ENCODE assay signal across 16 cellular contexts in the genomic region with DNA sequence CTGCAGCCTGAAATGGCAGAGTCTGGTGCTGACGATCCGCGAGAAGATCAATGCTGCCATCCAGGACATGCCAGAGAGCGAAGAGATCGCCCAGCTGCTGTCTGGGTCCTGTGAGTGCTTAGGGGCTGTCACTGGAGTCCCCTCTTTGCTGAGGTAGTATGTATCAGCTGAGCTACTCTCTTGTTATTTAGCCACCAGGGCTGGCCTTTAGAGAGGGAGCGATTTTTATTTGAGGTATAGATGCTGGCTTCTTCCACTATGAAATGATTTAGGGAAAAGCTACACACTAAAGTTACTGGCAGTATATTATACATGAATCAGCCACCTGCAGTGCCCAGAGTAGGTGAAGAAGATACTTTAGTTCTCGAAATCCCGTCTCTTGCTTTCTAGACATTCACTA. TPM values are rescaled to one million over a fixed set of nuclear protein-coding genes. Genes with fewer than 3 reads are reported as not detected.
"Had no signal": no experiment of that assay in that cellular context is flagged by ENCODE, and none has a peak within 500 bp of the region (broad histone marks: within the 10 kb centered on the region; RNA-seq: fewer than 3 reads in every experiment).

No MANE protein-coding gene starts in this region.

- H3K27me3 ChIP-seq: body of pancreas, neutrophil, testis had no signal

- DNase-seq: activated CD4-positive, alpha-beta memory T cell treated with anti-CD3 and anti-CD28 coated beads, Interleukin-2, amount 10 ng/mL, durations not matched to agents 7 days and 5 days; activated CD4-positive, alpha-beta T cell treated with anti-CD3 and anti-CD28 coated beads for 36 hours; activated CD8-positive, alpha-beta memory T cell treated with anti-CD3 and anti-CD28 coated beads, Interleukin-2, amount 50 U/mL, for 4 hours; activated naive CD4-positive, alpha-beta T cell treated with anti-CD3 and anti-CD28 coated beads, Interleukin-2, amount 10 ng/mL, durations not matched to agents 7 days and 5 days; amniotic stem cell; body of pancreas; dermis blood vessel endothelial cell; hippocampal formation; stimulated activated CD4-positive, alpha-beta T cell treated with anti-CD3 and anti-CD28 coated beads, Interleukin-4, amount 100 ng/mL, for 4 hours; stimulated activated naive CD8-positive, alpha-beta T cell treated with anti-CD3 and anti-CD28 coated beads, Interleukin-15, amount 100 ng/mL, for 72 hours; testis had no signal

- H3K4me3 ChIP-seq: body of pancreas, skin epidermis, testis had no signal

- ATAC-seq: activated CD4-positive, alpha-beta T cell treated with anti-CD3 and anti-CD28 coated beads for 36 hours; body of pancreas; stimulated activated naive CD8-positive, alpha-beta T cell treated with anti-CD3 and anti-CD28 coated beads, Interleukin-15, amount 100 ng/mL, for 72 hours had no signal

- H3K4me3 Mint-ChIP-seq: activated CD4-positive, alpha-beta memory T cell treated with anti-CD3 and anti-CD28 coated beads, Interleukin-2, amount 10 ng/mL, durations not matched to agents 7 days and 5 days; activated naive CD4-positive, alpha-beta T cell treated with anti-CD3 and anti-CD28 coated beads, Interleukin-2, amount 10 ng/mL, durations not matched to agents 7 days and 5 days; stimulated activated naive CD8-positive, alpha-beta T cell treated with anti-CD3 and anti-CD28 coated beads, Interleukin-15, amount 100 ng/mL, for 72 hours had no signal

- H3K27ac ChIP-seq: body of pancreas, neutrophil, skin epidermis, testis, VCaP had no signal

- H3K9me3 Mint-ChIP-seq: activated CD4-positive, alpha-beta memory T cell treated with anti-CD3 and anti-CD28 coated beads, Interleukin-2, amount 10 ng/mL, durations not matched to agents 7 days and 5 days; activated naive CD4-positive, alpha-beta T cell treated with anti-CD3 and anti-CD28 coated beads, Interleukin-2, amount 10 ng/mL, durations not matched to agents 7 days and 5 days; stimulated activated naive CD8-positive, alpha-beta T cell treated with anti-CD3 and anti-CD28 coated beads, Interleukin-15, amount 100 ng/mL, for 72 hours had no signal

- H3K27ac Mint-ChIP-seq: activated CD4-positive, alpha-beta memory T cell treated with anti-CD3 and anti-CD28 coated beads, Interleukin-2, amount 10 ng/mL, durations not matched to agents 7 days and 5 days; activated CD4-positive, alpha-beta T cell treated with anti-CD3 and anti-CD28 coated beads for 36 hours; stimulated activated naive CD8-positive, alpha-beta T cell treated with anti-CD3 and anti-CD28 coated beads, Interleukin-15, amount 100 ng/mL, for 72 hours had no signal

- H3K27me3 Mint-ChIP-seq: activated CD4-positive, alpha-beta memory T cell treated with anti-CD3 and anti-CD28 coated beads, Interleukin-2, amount 10 ng/mL, durations not matched to agents 7 days and 5 days; activated CD4-positive, alpha-beta T cell treated with anti-CD3 and anti-CD28 coated beads for 36 hours; stimulated activated naive CD8-positive, alpha-beta T cell treated with anti-CD3 and anti-CD28 coated beads, Interleukin-15, amount 100 ng/mL, for 72 hours had no signal

- H3K9me3 ChIP-seq: body of pancreas, neutrophil, testis had no signal

RNA-seq across cellular contexts. Expression of a gene that starts 15.9 kb away (rescaled TPM):
- total RNA-seq: activated CD4-positive, alpha-beta memory T cell treated with anti-CD3 and anti-CD28 coated beads, Interleukin-2, amount 10 ng/mL, durations not matched to agents 7 days and 5 days; activated CD4-positive, alpha-beta T cell treated with anti-CD3 and anti-CD28 coated beads for 36 hours; cerebellum; dermis blood vessel endothelial cell; mesenteric fat pad had no signal
